Comparison of ENCODE assay signal across 8 cellular contexts in genomic region chr7:134780166-134780853, GRCh38. TPM values are rescaled to one million over a fixed set of nuclear protein-coding genes. Genes with fewer than 3 reads are reported as not detected.
A peak's percentile ranks its signal among the peaks of the same experiment; 100 is the strongest.
DNase-seq lines count a peak whose midpoint lies in the region; ATAC-seq, FAIRE-seq and TF ChIP-seq lines count a peak whose summit lies in the region.

No MANE protein-coding gene starts in this region.

- no peaks in the 10 kb centered on the region for H3K79me2 ChIP-seq in HepG2 (ENCODE audit: insufficient read depth, low read length)

- no peak for FAIRE-seq in HepG2 (lab: Jason Lieb, UNC)

- H3K9me3 ChIP-seq in HUES48 (ENCODE audit: control insufficient read depth, insufficient read depth, low read length) (no peaks in the 10 kb centered on the region), HepG2 (ENCODE audit: low read length) (no peaks in the 10 kb centered on the region), subcutaneous abdominal adipose tissue (ENCODE audit: control insufficient read depth in 5 of 5, low read length in 5 of 5) (no peaks in the 10 kb centered on the region)

- TF ChIP-seq RAD21 in HepG2 (CRISPR knock-in tag; IDR thresholded peaks at IDR 0.05) = no peak

- H3K27me3 ChIP-seq in HUES48 (ENCODE audit: control insufficient read depth, insufficient read depth, low read length) = no peaks in the 10 kb centered on the region
- H3K27me3 ChIP-seq in HepG2 (ENCODE audit: control insufficient read depth in 1 of 2, insufficient read depth in 2 of 2, low read length in 2 of 2) = no peaks in the 10 kb centered on the region
- H3K27me3 ChIP-seq in subcutaneous abdominal adipose tissue (ENCODE audit: control insufficient read depth in 5 of 5, insufficient read depth in 4 of 5, low read length in 5 of 5) = no peaks in the 10 kb centered on the region

- H3K9ac ChIP-seq in HUES48 (ENCODE audit: low read depth, low read length) = peak overlapping the region; percentile 96
- H3K9ac ChIP-seq in HepG2 (ENCODE audit: insufficient read depth, low read depth, low read length) = no peak overlapping the region
- H3K9ac ChIP-seq in subcutaneous abdominal adipose tissue (ENCODE audit: low read length in 5 of 5) = peak overlapping the region; percentile 60 to 82 (median 67)

- 31% methylated on average over 5 of the region's 5 CpGs for WGBS in HepG2 (ENCODE audit: low lambda C conversion rate)

- H3K4me1 ChIP-seq in HUES48 (ENCODE audit: control insufficient read depth, insufficient read depth, low read length) (peaks cover 42% of the 10 kb centered on the region), HepG2 (ENCODE audit: insufficient read depth, low read length) (peaks cover 15% of the 10 kb centered on the region), subcutaneous abdominal adipose tissue (ENCODE audit: control insufficient read depth in 5 of 5, insufficient read depth in 5 of 5, low read length in 5 of 5) (peaks cover 0 to 54% (median 28%) of the 10 kb centered on the region in 5 donors)

- peak overlapping the region; percentile 88 for H3K4me3 ChIP-seq in HUES48 (ENCODE audit: low read depth, low read length)
- H3K4me3 ChIP-seq in coronary artery = peak overlapping the region; percentile 72
- no peak overlapping the region for H3K4me3 ChIP-seq in HepG2 (replicated peaks in 1 of 3; ENCODE audit: insufficient read depth in 1 of 3, low read depth in 2 of 3, low read length in 3 of 3)
- H3K4me3 ChIP-seq in subcutaneous abdominal adipose tissue (ENCODE audit: low read depth in 1 of 5, low read length in 5 of 5) = peak overlapping the region; percentile 57 to 89 (median 71)

- TF ChIP-seq CTCF in coronary artery (IDR thresholded peaks at IDR 0.05) (no peak), HepG2 (CRISPR knock-in tag; IDR thresholded peaks at IDR 0.05) (no peak)

- POLR2A ChIA-PET in HepG2 (lab: Yijun Ruan, JAX) = interaction anchor here (0.6 kb wide), 1 partner anchor 52 kb away, joined by 3 read pairs; no protein-coding TSS in a partner anchor

- H2AFZ ChIP-seq in HepG2 (ENCODE audit: low read length) = no peak overlapping the region

- TF ChIP-seq EP300 in HepG2 (IDR thresholded peaks at IDR 0.05; ENCODE audit: low read depth in 2 of 2, low read length in 2 of 2) (no peak), HepG2 (CRISPR knock-in tag; IDR thresholded peaks at IDR 0.05; ENCODE audit: borderline replicate concordance) (no peak)

- H3K27ac ChIP-seq in HUES48 (ENCODE audit: low read depth, low read length) (peak overlapping the region; percentile 98), coronary artery (peak overlapping the region; percentile 81 to 88), HepG2 (ENCODE audit: extremely low read length, insufficient read depth, low read length) (no peak overlapping the region), subcutaneous abdominal adipose tissue (ENCODE audit: low read depth, low read length) (peak overlapping the region; percentile 85)

- H3K36me3 ChIP-seq in HUES48 (ENCODE audit: control insufficient read depth, insufficient read depth, low read length) = peaks cover 12% of the 10 kb centered on the region; the same call in 1 of the 2 replicates
- no peaks in the 10 kb centered on the region for H3K36me3 ChIP-seq in HepG2 (replicated peaks in 1 of 2; ENCODE audit: control insufficient read depth in 1 of 2, insufficient read depth in 2 of 2, low read length in 2 of 2)
- H3K36me3 ChIP-seq in subcutaneous abdominal adipose tissue (ENCODE audit: control insufficient read depth in 5 of 5, insufficient read depth in 5 of 5, low read length in 5 of 5) = peaks cover 0 to 3% (median 0%) of the 10 kb centered on the region in 5 donors

- BruUV-seq in HepG2 (replicated peaks; lab: Mats Ljungman, UMichigan) = no TSS peak

- TF ChIP-seq POLR2A in HepG2 (IDR thresholded peaks at IDR 0.05; ENCODE audit: insufficient read depth in 1 of 2, low read depth in 2 of 2, low read length in 2 of 2) = no peak

- in situ Hi-C loops in HepG2 (cut with HindIII; ENCODE audit: extremely low pct_ligation_motif_present, low pct_unique_long_range_greater_than_20kb) = no loop called here

- DNase-seq in coronary artery (ENCODE audit: low spot score) (no peak), HepG2 (ENCODE audit: low spot score) (no peak), superior temporal gyrus (ENCODE audit: extremely low spot score) (no peak), COLO829 (ENCODE audit: low spot score) (no peak), MV-4-11 (lab: John Stamatoyannopoulos, UW) (no peak)

- intact Hi-C loops in HepG2 (cut with micrococcal nuclease; ENCODE audit: unreplicated experiment) = no loop called here

- ATAC-seq in HepG2 (no peak), HG03025 (IDR thresholded peaks at IDR 0.05; ENCODE audit: low FRiP score, unreplicated experiment) (no peak)

- peak overlapping the region; percentile 66 for H3K4me2 ChIP-seq in HepG2 (ENCODE audit: low read depth, low read length)

- CTCF ChIA-PET in HepG2 (lab: Yijun Ruan, JAX; ENCODE audit: low intra/inter-chr PET ratio, low total read pairs) = no interaction called here

- H4K20me1 ChIP-seq in HepG2 (ENCODE audit: insufficient read depth, low read length) = no peaks in the 10 kb centered on the region

TF ChIP-seq in HepG2, 621 proteins besides CTCF, POLR2A, EP300 and RAD21 (continues in another document):
- TF ChIP-seq ZNF709 (CRISPR knock-in tag; IDR thresholded peaks at IDR 0.05) (no peak), BRCA1 (CRISPR knock-in tag; IDR thresholded peaks at IDR 0.05) (no peak), ZBTB25 (CRISPR knock-in tag; IDR thresholded peaks at IDR 0.05) (no peak), FOXP1 (IDR thresholded peaks at IDR 0.05) (no peak), FOXP1 (CRISPR knock-in tag; IDR thresholded peaks at IDR 0.05) (no peak), ZNF235 (CRISPR knock-in tag; IDR thresholded peaks at IDR 0.05; ENCODE audit: borderline replicate concordance) (no peak), ZMAT5 (CRISPR knock-in tag; IDR thresholded peaks at IDR 0.05; ENCODE audit: borderline replicate concordance, low read depth) (no peak), ZBTB43 (CRISPR knock-in tag; conservative IDR thresholded peaks at IDR 0.05) (no peak)
- TF ChIP-seq, protein P1, sequence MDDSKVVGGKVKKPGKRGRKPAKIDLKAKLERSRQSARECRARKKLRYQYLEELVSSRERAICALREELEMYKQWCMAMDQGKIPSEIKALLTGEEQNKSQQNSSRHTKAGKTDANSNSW (CRISPR knock-in tag; IDR thresholded peaks at IDR 0.05; ENCODE audit: borderline replicate concordance) = no peak

RNA-seq across cellular contexts. Expression of gene CALD1, which starts 0.9 kb away (rescaled TPM):
- total RNA-seq in HepG2 (2016; rRNA removed; fragmentation: Illumina TruSeq; extraction: Trizol) = 61.2 and 112 TPM in 2 replicates
- 6.9 and 7.3 TPM in 2 replicates for total RNA-seq in HepG2 (2016; cell fraction: cytosol; rRNA removed; fragmentation: Illumina TruSeq; extraction: Trizol; ENCODE audit: low read depth)
- total RNA-seq in HepG2 (2016; cell fraction: insoluble cytoplasmic fraction; rRNA removed; fragmentation: Illumina TruSeq; extraction: Trizol) = 58.1 and 110 TPM in 2 replicates
- total RNA-seq in HepG2 (2016; cell fraction: membrane; rRNA removed; fragmentation: Illumina TruSeq; extraction: Trizol) = 23.3 and 28.0 TPM in 2 replicates
- total RNA-seq in HepG2 (2016; cell fraction: nucleus; rRNA removed; fragmentation: Illumina TruSeq; extraction: Trizol) = 90.3 and 105 TPM in 2 replicates
- polyA plus RNA-seq in HepG2 (2011; rRNA removed) = 40.5 and 53.0 TPM in 2 replicates
- polyA plus RNA-seq in HepG2 (2011; cell fraction: cytosol; rRNA removed) = 23.1 and 27.0 TPM in 2 replicates
- polyA plus RNA-seq in HepG2 (2011; cell fraction: nucleus; rRNA removed) = 43.6 and 46.2 TPM in 2 replicates
- polyA plus RNA-seq in HepG2 (2012) = 46.2 and 70.1 TPM in 2 replicates
- polyA plus RNA-seq in HepG2 (2016; cell fraction: cytosol; fragmentation: Illumina TruSeq; extraction: Trizol; ENCODE audit: low read depth) = 5.7 and 5.9 TPM in 2 replicates
- polyA plus RNA-seq in HepG2 (2016; cell fraction: insoluble cytoplasmic fraction; fragmentation: Illumina TruSeq; extraction: Trizol; ENCODE audit: low read depth) = 68.7 and 69.2 TPM in 2 replicates
- 15.4 and 18.4 TPM in 2 replicates for polyA plus RNA-seq in HepG2 (2016; cell fraction: membrane; fragmentation: Illumina TruSeq; extraction: Trizol; ENCODE audit: low read depth)
- polyA plus RNA-seq in HepG2 (2016; cell fraction: nucleus; fragmentation: Illumina TruSeq; extraction: Trizol; ENCODE audit: insufficient read depth, low read depth) = 147 and 164 TPM in 2 replicates
- polyA minus RNA-seq in HepG2 (2011; rRNA and poly(A)+ RNA removed; ENCODE audit: low replicate concordance) = 12.7 and 23.5 TPM in 2 replicates
- 42.9 and 53.8 TPM in 2 replicates for polyA minus RNA-seq in HepG2 (2011; cell fraction: cytosol; rRNA and poly(A)+ RNA removed)
- polyA minus RNA-seq in HepG2 (2011; cell fraction: nucleus; rRNA and poly(A)+ RNA removed) = 76.2 and 91.5 TPM in 2 replicates

Comparison
In these comparisons a context has a peak if more than half of its experiments do, and no peak if none do; other contexts are left out.
1. H3K4me3 ChIP-seq: peak in HUES48 (single experiment), coronary artery (single experiment) and subcutaneous abdominal adipose tissue (5 of 5); none in HepG2 (0 of 3).